17 cellular contexts compared by ENCODE assay signal in genomic region chr4:153582954-153583456, GRCh38.
A peak's percentile ranks its signal among the peaks of the same experiment; 100 is the strongest.
DNase-seq lines count a peak whose midpoint lies in the region; ATAC-seq, FAIRE-seq and TF ChIP-seq lines count a peak whose summit lies in the region.
"Had no signal": no experiment of that assay in that cellular context is flagged by ENCODE, and none has a peak within 500 bp of the region (broad histone marks: within the 10 kb centered on the region; RNA-seq: fewer than 3 reads in every experiment).

No MANE protein-coding gene starts in this region.

- intact Hi-C loops in K562 (cut with micrococcal nuclease): no loop called here

- H3K9me3 ChIP-seq in DND-41 (ENCODE audit: insufficient read depth, low read length, severe bottlenecking): no peaks in the 10 kb centered on the region
- H3K9me3 ChIP-seq in K562 (replicated peaks; ENCODE audit: control insufficient read depth, insufficient read depth, low read depth, low read length): no peaks in the 10 kb centered on the region
- H3K9me3 ChIP-seq in CD8-positive, alpha-beta memory T cell (ENCODE audit: low read length): no peaks in the 10 kb centered on the region
- H3K9me3 ChIP-seq: BE2C, Caco-2 had no signal

- no peak overlapping the region for H3K4me2 ChIP-seq in DND-41 (ENCODE audit: insufficient read depth, low read length)
- no peak overlapping the region for H3K4me2 ChIP-seq in K562 (ENCODE audit: insufficient read depth, low read length)

- ATAC-seq in activated naive CD4-positive, alpha-beta T cell treated with anti-CD3 and anti-CD28 coated beads, Interleukin-2, amount 50 U/mL, for 72 hours: no peak
- ATAC-seq in DND-41 (ENCODE audit: insufficient read depth, low read depth) (no peak), K562 (no peak), esophagus mucosa (no peak)
- ATAC-seq: HCT116 had no signal

- in situ Hi-C loops in K562 (cut with MboI): no loop called here

- H3K27me3 ChIP-seq in DND-41 (ENCODE audit: insufficient read depth, low read length, poor library complexity) (no peaks in the 10 kb centered on the region), K562 (ENCODE audit: control insufficient read depth in 2 of 2, insufficient read depth in 2 of 2, low read length in 2 of 2) (no peaks in the 10 kb centered on the region)
- no peaks in the 10 kb centered on the region for H3K27me3 ChIP-seq in CD8-positive, alpha-beta memory T cell (ENCODE audit: insufficient read depth, low read length, poor library complexity, severe bottlenecking)
- H3K27me3 ChIP-seq: BE2C had no signal

- no peaks in the 10 kb centered on the region for H3K36me3 Mint-ChIP-seq in activated naive CD4-positive, alpha-beta T cell treated with anti-CD3 and anti-CD28 coated beads, Interleukin-2, amount 50 U/mL, for 72 hours
- H3K36me3 Mint-ChIP-seq in CD8-positive, alpha-beta memory T cell: peaks cover 0 to 70% (median 17%) of the 10 kb centered on the region in 3 donors

- CTCF ChIA-PET in K562 (lab: Yijun Ruan, JAX; ENCODE audit: low intra/inter-chr PET ratio): interaction anchor here (0.7 kb wide), 1 partner anchor 53 kb away, joined by 3 read pairs; no protein-coding TSS in a partner anchor
- CTCF ChIA-PET in CD8-positive, alpha-beta memory T cell (lab: Charles Lee): interaction anchor here (1.5 to 2.3 kb wide), 3 partner anchors 150 to 238 kb away, joined by 4 to 10 read pairs (median 8); partner anchors contain the start of gene MND1

- no peak for FAIRE-seq in K562 (lab: Jason Lieb, UNC)
- FAIRE-seq: G401.6, HTR-8/SVneo had no signal

- no peak for TF ChIP-seq POLR2A in K562 (conservative IDR thresholded peaks at IDR 0.05)

- H3K4me3 Mint-ChIP-seq in CD8-positive, alpha-beta memory T cell: no peak overlapping the region

- POLR2A ChIA-PET in K562 (lab: Yijun Ruan, JAX): interaction anchor here (1.7 kb wide), 1 partner anchor 10 kb away, joined by 10 read pairs; no protein-coding TSS in a partner anchor
- POLR2A ChIA-PET in CD8-positive, alpha-beta memory T cell (lab: Charles Lee): no interaction called here

- H3K27me3 Mint-ChIP-seq in CD8-positive, alpha-beta memory T cell: no peaks in the 10 kb centered on the region

- no peak for TF ChIP-seq EP300 in K562 (IDR thresholded peaks at IDR 0.05; ENCODE audit: low read length)

- H4K20me1 ChIP-seq in DND-41 (ENCODE audit: insufficient read depth, low read length): peaks cover 21% of the 10 kb centered on the region
- H4K20me1 ChIP-seq in K562 (replicated peaks; ENCODE audit: control insufficient read depth, insufficient read depth, low read length): no peaks in the 10 kb centered on the region; the same call in 1 of the 2 replicates

- H2AFZ ChIP-seq in DND-41 (ENCODE audit: low read depth, low read length): no peak overlapping the region
- H2AFZ ChIP-seq in K562 (ENCODE audit: low read depth, low read length): no peak overlapping the region

- TF ChIP-seq CTCF in DND-41 (IDR thresholded peaks at IDR 0.05; ENCODE audit: borderline replicate concordance, extremely low read depth, low read length, poor library complexity, severe bottlenecking) (no peak), K562 (IDR thresholded peaks at IDR 0.05 in 2 of 3, conservative IDR thresholded peaks at IDR 0.05 in 1 of 3; ENCODE audit: insufficient read depth in 2 of 3, low read depth in 1 of 3, low read length in 3 of 3) (no peak)

- DNase-seq in activated naive CD4-positive, alpha-beta T cell treated with anti-CD3 and anti-CD28 coated beads, Interleukin-2, amount 50 U/mL, for 72 hours (ENCODE audit: low spot score in 2 of 2): no peak
- DNase-seq in activated naive CD4-positive, alpha-beta T cell (lab: John Stamatoyannopoulos, UW): no peak
- DNase-seq in DND-41: no peak
- no peak for DNase-seq in K562 (ENCODE audit: extremely low read depth in 1 of 4, low spot score in 3 of 4)
- DNase-seq in CD8-positive, alpha-beta memory T cell: no peak
- DNase-seq in NCI-H526 treated with DMSO at 0.1 percent for 48 hours (lab: John Stamatoyannopoulos, UW): no peak
- DNase-seq: BE2C, Caco-2, KBM-7, NCI-H1048, NCI-H2107, NCI-H345 had no signal

- H3K9ac ChIP-seq in DND-41 (ENCODE audit: low read depth, low read length) (no peak overlapping the region), K562 (ENCODE audit: insufficient read depth in 1 of 2, low read depth in 2 of 2, low read length in 2 of 2) (no peak overlapping the region)

- peaks cover 12 to 32% (median 27%) of the 10 kb centered on the region in 3 donors for H3K4me1 Mint-ChIP-seq in CD8-positive, alpha-beta memory T cell

- H3K9me1 ChIP-seq in K562 (ENCODE audit: control insufficient read depth, insufficient read depth, low read length): no peaks in the 10 kb centered on the region

- no TSS peak for BruUV-seq in K562 (replicated peaks; lab: Mats Ljungman, UMichigan)

- TF ChIP-seq RAD21 in K562 (CRISPR knock-in tag; conservative IDR thresholded peaks at IDR 0.05 in 1 of 2, IDR thresholded peaks at IDR 0.05 in 1 of 2): no peak

- H3K4me1 ChIP-seq in DND-41 (ENCODE audit: insufficient read depth, low read length) (peaks cover 2% of the 10 kb centered on the region; the same call in 1 of the 2 replicates), K562 (replicated peaks in 1 of 2; ENCODE audit: control insufficient read depth in 2 of 2, insufficient read depth in 2 of 2, low read length in 2 of 2) (no peaks in the 10 kb centered on the region)
- no peaks in the 10 kb centered on the region for H3K4me1 ChIP-seq in CD8-positive, alpha-beta memory T cell (ENCODE audit: insufficient read depth, low read length)
- H3K4me1 ChIP-seq: BE2C, Caco-2 had no signal

- peak overlapping the region; percentile 20 to 80 for H3K27ac Mint-ChIP-seq in activated naive CD4-positive, alpha-beta T cell treated with anti-CD3 and anti-CD28 coated beads, Interleukin-2, amount 50 U/mL, for 72 hours
- H3K27ac Mint-ChIP-seq in CD8-positive, alpha-beta memory T cell: peak overlapping the region in 1 of 8 donors; percentile 66

- peaks cover 94% of the 10 kb centered on the region for H3K79me2 ChIP-seq in DND-41 (ENCODE audit: insufficient read depth, low read length)
- no peaks in the 10 kb centered on the region for H3K79me2 ChIP-seq in K562 (ENCODE audit: control insufficient read depth, insufficient read depth, low read length)

- H3K27ac ChIP-seq in DND-41 (ENCODE audit: low read length) (peak overlapping the region; percentile 55; the same call in 1 of the 2 replicates), K562 (ENCODE audit: extremely low read depth, low read depth, low read length) (no peak overlapping the region)
- no peak overlapping the region for H3K27ac ChIP-seq in CD8-positive, alpha-beta memory T cell (ENCODE audit: low read depth, low read length)
- H3K27ac ChIP-seq: SK-N-MC had no signal

- no peak overlapping the region for H3K4me3 ChIP-seq in DND-41 (ENCODE audit: low read depth in 1 of 2, low read length in 2 of 2)
- H3K4me3 ChIP-seq in K562: no peak overlapping the region
- no peak overlapping the region for H3K4me3 ChIP-seq in CD8-positive, alpha-beta memory T cell (ENCODE audit: low read length)
- H3K4me3 ChIP-seq: SK-N-MC had no signal

- H3K9me3 Mint-ChIP-seq in activated naive CD4-positive, alpha-beta T cell treated with anti-CD3 and anti-CD28 coated beads, Interleukin-2, amount 50 U/mL, for 72 hours: no peaks in the 10 kb centered on the region
- no peaks in the 10 kb centered on the region for H3K9me3 Mint-ChIP-seq in CD8-positive, alpha-beta memory T cell

- peaks cover 91% of the 10 kb centered on the region for H3K36me3 ChIP-seq in DND-41 (ENCODE audit: insufficient read depth, low read length)
- peaks cover 49% of the 10 kb centered on the region for H3K36me3 ChIP-seq in K562 (ENCODE audit: control insufficient read depth, insufficient read depth, low read length)
- H3K36me3 ChIP-seq in CD8-positive, alpha-beta memory T cell (ENCODE audit: insufficient read depth, low read length): peaks cover 20% of the 10 kb centered on the region
- H3K36me3 ChIP-seq: BE2C had no signal

TF ChIP-seq in K562, 482 proteins besides CTCF, POLR2A, EP300 and RAD21 (continues in another document):
- TF ChIP-seq DMBX1 (CRISPR knock-in tag; IDR thresholded peaks at IDR 0.05; ENCODE audit: borderline replicate concordance) (no peak), CBFA2T3 (IDR thresholded peaks at IDR 0.05) (no peak), SRSF3 (IDR thresholded peaks at IDR 0.05; ENCODE audit: insufficient read depth, low read length) (no peak), ZNF561 (CRISPR knock-in tag; conservative IDR thresholded peaks at IDR 0.05) (no peak), ARID3A (IDR thresholded peaks at IDR 0.05; ENCODE audit: borderline replicate concordance, low read depth, low read length) (no peak), NCOA1 (IDR thresholded peaks at IDR 0.05; ENCODE audit: low read depth) (no peak), ELF4 (CRISPR knock-in tag; IDR thresholded peaks at IDR 0.05) (no peak), HNRNPLL (IDR thresholded peaks at IDR 0.05; ENCODE audit: low read depth, low read length, poor library complexity, severe bottlenecking) (no peak), E2F3 (CRISPR knock-in tag; IDR thresholded peaks at IDR 0.05) (no peak), ZNF398 (CRISPR knock-in tag; IDR thresholded peaks at IDR 0.05) (no peak), NFRKB (IDR thresholded peaks at IDR 0.05; ENCODE audit: low read depth) (no peak)
